Comparison of ENCODE assay signal across 10 cellular contexts in the genomic region with DNA sequence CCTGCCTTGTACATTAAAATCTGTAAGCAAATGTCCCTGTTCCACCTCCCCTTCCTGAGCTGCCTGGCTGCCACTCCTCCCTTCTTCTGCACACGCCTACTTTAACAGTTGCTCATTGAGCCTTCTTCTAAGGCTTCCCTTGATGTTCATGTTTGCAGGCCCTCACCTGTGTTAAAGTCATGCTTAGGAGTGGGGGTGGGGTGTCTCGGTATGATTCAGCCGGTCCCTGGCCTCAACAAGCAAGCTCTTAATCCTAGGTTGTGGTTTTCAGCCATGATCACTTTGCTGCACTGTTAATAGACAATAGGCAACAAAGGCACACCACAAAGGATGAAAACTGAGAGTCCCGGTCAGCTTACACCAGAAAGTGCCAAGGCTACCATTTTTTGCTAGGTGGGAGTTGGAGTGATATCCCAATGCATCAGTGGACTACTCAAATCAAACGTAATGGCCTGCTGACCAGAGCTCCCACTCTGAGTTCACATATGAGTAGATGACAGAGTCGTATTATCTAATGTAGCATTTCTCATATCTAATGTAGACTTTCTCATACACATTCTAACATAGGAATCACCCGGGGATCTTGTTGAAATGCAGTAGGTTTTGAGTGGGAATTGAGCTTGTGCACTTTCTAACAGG. TPM values are rescaled to one million over a fixed set of nuclear protein-coding genes. Genes with fewer than 3 reads are reported as not detected.
DNase-seq lines count a peak whose midpoint lies in the region; ATAC-seq and TF ChIP-seq lines count a peak whose summit lies in the region.
"Had no signal": no experiment of that assay in that cellular context is flagged by ENCODE, and none has a peak within 500 bp of the region (broad histone marks: within the 10 kb centered on the region; RNA-seq: fewer than 3 reads in every experiment).

No MANE protein-coding gene starts in this region.

- peak; percentile 60 for DNase-seq in activated naive CD4-positive, alpha-beta T cell treated with Interleukin-2 at 50 U/mL for 16 hours
- no peak for DNase-seq in activated naive CD4-positive, alpha-beta T cell (lab: John Stamatoyannopoulos, UW)
- DNase-seq in activated T-cell treated with anti-CD3 and anti-CD28 coated beads, Interleukin-2, amount 50 U/mL, for 4 hours, result peak; percentile 40
- no peak for DNase-seq in stimulated activated effector memory CD8-positive, alpha-beta T cell treated with anti-CD3 and anti-CD28 coated beads, Interleukin-12 subunit alpha, Interleukin-12 subunit beta, amount 100 ng/mL, for 72 hours (ENCODE audit: low spot score in 2 of 2)
- no peak for DNase-seq in globus pallidus (ENCODE audit: low spot score)
- no peak for DNase-seq in WTC11 (ENCODE audit: low spot score)
- DNase-seq: NCI-H1105 had no signal

- ATAC-seq in HG03196 (IDR thresholded peaks at IDR 0.05; ENCODE audit: unreplicated experiment) (peak; percentile 57), HG02973 (IDR thresholded peaks at IDR 0.05; ENCODE audit: unreplicated experiment) (no peak), WTC11 (no peak)
- ATAC-seq in activated T-cell treated with anti-CD3 and anti-CD28 coated beads, Interleukin-2, amount 50 U/mL, for 4 hours, result peak; percentile 45 to 73
- peak; percentile 82 for ATAC-seq in stimulated activated effector memory CD8-positive, alpha-beta T cell treated with anti-CD3 and anti-CD28 coated beads, Interleukin-12 subunit alpha, Interleukin-12 subunit beta, amount 100 ng/mL, for 72 hours

- no peaks in the 10 kb centered on the region for H3K27me3 Mint-ChIP-seq in activated T-cell treated with anti-CD3 and anti-CD28 coated beads, Interleukin-2, amount 50 U/mL, for 4 hours (ENCODE audit: low read depth)
- H3K27me3 Mint-ChIP-seq in WTC11 (ENCODE audit: low read depth), result no peaks in the 10 kb centered on the region
- H3K27me3 Mint-ChIP-seq: stimulated activated naive CD8-positive, alpha-beta T cell treated with anti-CD3 and anti-CD28 coated beads, Interleukin-15, Interleukin-2, amounts not matched to agents 100 ng/mL and 50 ng/mL, for 24 hours had no signal

- no peaks in the 10 kb centered on the region for H3K9me3 Mint-ChIP-seq in activated T-cell treated with anti-CD3 and anti-CD28 coated beads, Interleukin-2, amount 50 U/mL, for 4 hours
- H3K9me3 Mint-ChIP-seq in stimulated activated effector memory CD8-positive, alpha-beta T cell treated with anti-CD3 and anti-CD28 coated beads, Interleukin-12 subunit alpha, Interleukin-12 subunit beta, amount 100 ng/mL, for 72 hours, result no peaks in the 10 kb centered on the region
- H3K9me3 Mint-ChIP-seq in WTC11, result no peaks in the 10 kb centered on the region
- H3K9me3 Mint-ChIP-seq: stimulated activated naive CD8-positive, alpha-beta T cell treated with anti-CD3 and anti-CD28 coated beads, Interleukin-15, Interleukin-2, amounts not matched to agents 100 ng/mL and 50 ng/mL, for 24 hours had no signal

- H3K4me3 Mint-ChIP-seq in activated T-cell treated with anti-CD3 and anti-CD28 coated beads, Interleukin-2, amount 50 U/mL, for 4 hours, result no peak overlapping the region
- H3K4me3 Mint-ChIP-seq in stimulated activated effector memory CD8-positive, alpha-beta T cell treated with anti-CD3 and anti-CD28 coated beads, Interleukin-12 subunit alpha, Interleukin-12 subunit beta, amount 100 ng/mL, for 72 hours, result peak overlapping the region; percentile 9
- no peak overlapping the region for H3K4me3 Mint-ChIP-seq in WTC11
- H3K4me3 Mint-ChIP-seq: stimulated activated naive CD8-positive, alpha-beta T cell treated with anti-CD3 and anti-CD28 coated beads, Interleukin-15, Interleukin-2, amounts not matched to agents 100 ng/mL and 50 ng/mL, for 24 hours had no signal

- no peak overlapping the region for H3K27ac Mint-ChIP-seq in stimulated activated effector memory CD8-positive, alpha-beta T cell treated with anti-CD3 and anti-CD28 coated beads, Interleukin-12 subunit alpha, Interleukin-12 subunit beta, amount 100 ng/mL, for 72 hours
- no peak overlapping the region for H3K27ac Mint-ChIP-seq in WTC11
- H3K27ac Mint-ChIP-seq: stimulated activated naive CD8-positive, alpha-beta T cell treated with anti-CD3 and anti-CD28 coated beads, Interleukin-15, Interleukin-2, amounts not matched to agents 100 ng/mL and 50 ng/mL, for 24 hours had no signal

- peaks cover 3% of the 10 kb centered on the region for H3K36me3 Mint-ChIP-seq in activated T-cell treated with anti-CD3 and anti-CD28 coated beads, Interleukin-2, amount 50 U/mL, for 4 hours (ENCODE audit: insufficient read depth)
- no peaks in the 10 kb centered on the region for H3K36me3 Mint-ChIP-seq in stimulated activated effector memory CD8-positive, alpha-beta T cell treated with anti-CD3 and anti-CD28 coated beads, Interleukin-12 subunit alpha, Interleukin-12 subunit beta, amount 100 ng/mL, for 72 hours
- no peaks in the 10 kb centered on the region for H3K36me3 Mint-ChIP-seq in WTC11

- peaks cover 87% of the 10 kb centered on the region for H3K4me1 Mint-ChIP-seq in activated T-cell treated with anti-CD3 and anti-CD28 coated beads, Interleukin-2, amount 50 U/mL, for 4 hours (ENCODE audit: low read depth)
- H3K4me1 Mint-ChIP-seq in stimulated activated effector memory CD8-positive, alpha-beta T cell treated with anti-CD3 and anti-CD28 coated beads, Interleukin-12 subunit alpha, Interleukin-12 subunit beta, amount 100 ng/mL, for 72 hours, result peaks cover 85% of the 10 kb centered on the region
- peaks cover 4% of the 10 kb centered on the region for H3K4me1 Mint-ChIP-seq in WTC11

- TF ChIP-seq CTCF in WTC11 (IDR thresholded peaks at IDR 0.05), result no peak

- CTCF ChIA-PET in WTC11 (lab: Charles Lee), result no interaction called here

- POLR2A ChIA-PET in WTC11 (lab: Charles Lee), result no interaction called here

TF ChIP-seq in WTC11, 78 proteins besides CTCF, POLR2A, EP300 and RAD21:
- no peak for TF ChIP-seq ZNF232 (CRISPR knock-in tag; IDR thresholded peaks at IDR 0.05)
- no peak for TF ChIP-seq FOXJ3 (CRISPR knock-in tag; IDR thresholded peaks at IDR 0.05; ENCODE audit: borderline replicate concordance)
- TF ChIP-seq, protein P1, sequence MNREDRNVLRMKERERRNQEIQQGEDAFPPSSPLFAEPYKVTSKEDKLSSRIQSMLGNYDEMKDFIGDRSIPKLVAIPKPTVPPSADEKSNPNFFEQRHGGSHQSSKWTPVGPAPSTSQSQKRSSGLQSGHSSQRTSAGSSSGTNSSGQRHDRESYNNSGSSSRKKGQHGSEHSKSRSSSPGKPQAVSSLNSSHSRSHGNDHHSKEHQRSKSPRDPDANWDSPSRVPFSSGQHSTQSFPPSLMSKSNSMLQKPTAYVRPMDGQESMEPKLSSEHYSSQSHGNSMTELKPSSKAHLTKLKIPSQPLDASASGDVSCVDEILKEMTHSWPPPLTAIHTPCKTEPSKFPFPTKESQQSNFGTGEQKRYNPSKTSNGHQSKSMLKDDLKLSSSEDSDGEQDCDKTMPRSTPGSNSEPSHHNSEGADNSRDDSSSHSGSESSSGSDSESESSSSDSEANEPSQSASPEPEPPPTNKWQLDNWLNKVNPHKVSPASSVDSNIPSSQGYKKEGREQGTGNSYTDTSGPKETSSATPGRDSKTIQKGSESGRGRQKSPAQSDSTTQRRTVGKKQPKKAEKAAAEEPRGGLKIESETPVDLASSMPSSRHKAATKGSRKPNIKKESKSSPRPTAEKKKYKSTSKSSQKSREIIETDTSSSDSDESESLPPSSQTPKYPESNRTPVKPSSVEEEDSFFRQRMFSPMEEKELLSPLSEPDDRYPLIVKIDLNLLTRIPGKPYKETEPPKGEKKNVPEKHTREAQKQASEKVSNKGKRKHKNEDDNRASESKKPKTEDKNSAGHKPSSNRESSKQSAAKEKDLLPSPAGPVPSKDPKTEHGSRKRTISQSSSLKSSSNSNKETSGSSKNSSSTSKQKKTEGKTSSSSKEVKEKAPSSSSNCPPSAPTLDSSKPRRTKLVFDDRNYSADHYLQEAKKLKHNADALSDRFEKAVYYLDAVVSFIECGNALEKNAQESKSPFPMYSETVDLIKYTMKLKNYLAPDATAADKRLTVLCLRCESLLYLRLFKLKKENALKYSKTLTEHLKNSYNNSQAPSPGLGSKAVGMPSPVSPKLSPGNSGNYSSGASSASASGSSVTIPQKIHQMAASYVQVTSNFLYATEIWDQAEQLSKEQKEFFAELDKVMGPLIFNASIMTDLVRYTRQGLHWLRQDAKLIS (CRISPR knock-in tag; IDR thresholded peaks at IDR 0.05; ENCODE audit: borderline replicate concordance), result no peak
- no peak for TF ChIP-seq ZNF416 (CRISPR knock-in tag; IDR thresholded peaks at IDR 0.05)
- TF ChIP-seq, protein P2, sequence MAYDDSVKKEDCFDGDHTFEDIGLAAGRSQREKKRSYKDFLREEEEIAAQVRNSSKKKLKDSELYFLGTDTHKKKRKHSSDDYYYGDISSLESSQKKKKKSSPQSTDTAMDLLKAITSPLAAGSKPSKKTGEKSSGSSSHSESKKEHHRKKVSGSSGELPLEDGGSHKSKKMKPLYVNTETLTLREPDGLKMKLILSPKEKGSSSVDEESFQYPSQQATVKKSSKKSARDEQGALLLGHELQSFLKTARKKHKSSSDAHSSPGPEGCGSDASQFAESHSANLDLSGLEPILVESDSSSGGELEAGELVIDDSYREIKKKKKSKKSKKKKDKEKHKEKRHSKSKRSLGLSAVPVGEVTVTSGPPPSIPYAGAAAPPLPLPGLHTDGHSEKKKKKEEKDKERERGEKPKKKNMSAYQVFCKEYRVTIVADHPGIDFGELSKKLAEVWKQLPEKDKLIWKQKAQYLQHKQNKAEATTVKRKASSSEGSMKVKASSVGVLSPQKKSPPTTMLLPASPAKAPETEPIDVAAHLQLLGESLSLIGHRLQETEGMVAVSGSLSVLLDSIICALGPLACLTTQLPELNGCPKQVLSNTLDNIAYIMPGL (CRISPR knock-in tag; IDR thresholded peaks at IDR 0.05), result no peak
- TF ChIP-seq TEAD4 (CRISPR knock-in tag; IDR thresholded peaks at IDR 0.05), result no peak
- TF ChIP-seq, protein P3, sequence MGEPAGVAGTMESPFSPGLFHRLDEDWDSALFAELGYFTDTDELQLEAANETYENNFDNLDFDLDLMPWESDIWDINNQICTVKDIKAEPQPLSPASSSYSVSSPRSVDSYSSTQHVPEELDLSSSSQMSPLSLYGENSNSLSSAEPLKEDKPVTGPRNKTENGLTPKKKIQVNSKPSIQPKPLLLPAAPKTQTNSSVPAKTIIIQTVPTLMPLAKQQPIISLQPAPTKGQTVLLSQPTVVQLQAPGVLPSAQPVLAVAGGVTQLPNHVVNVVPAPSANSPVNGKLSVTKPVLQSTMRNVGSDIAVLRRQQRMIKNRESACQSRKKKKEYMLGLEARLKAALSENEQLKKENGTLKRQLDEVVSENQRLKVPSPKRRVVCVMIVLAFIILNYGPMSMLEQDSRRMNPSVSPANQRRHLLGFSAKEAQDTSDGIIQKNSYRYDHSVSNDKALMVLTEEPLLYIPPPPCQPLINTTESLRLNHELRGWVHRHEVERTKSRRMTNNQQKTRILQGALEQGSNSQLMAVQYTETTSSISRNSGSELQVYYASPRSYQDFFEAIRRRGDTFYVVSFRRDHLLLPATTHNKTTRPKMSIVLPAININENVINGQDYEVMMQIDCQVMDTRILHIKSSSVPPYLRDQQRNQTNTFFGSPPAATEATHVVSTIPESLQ (CRISPR knock-in tag; IDR thresholded peaks at IDR 0.05), result no peak

RNA-seq across cellular contexts. Expression of a gene that starts 38.2 kb away (rescaled TPM):
- 1 to 10 TPM; 5.2 to 5.6 (median 5.5) TPM for total RNA-seq in activated T-cell treated with anti-CD3 and anti-CD28 coated beads, Interleukin-2, amount 50 U/mL, for 4 hours
- total RNA-seq in WTC11 (2021), result 48.5 to 55.4 TPM (median 51.8 TPM) in 3 replicates

Comparison
In these comparisons a context has a peak if more than half of its experiments do, and no peak if none do; other contexts are left out.
1. DNase-seq: peak in activated naive CD4-positive, alpha-beta T cell treated with Interleukin-2 at 50 U/mL for 16 hours (single experiment) and activated T-cell treated with anti-CD3 and anti-CD28 coated beads, Interleukin-2, amount 50 U/mL, for 4 hours (single experiment); none in activated naive CD4-positive, alpha-beta T cell (0 of 4), stimulated activated effector memory CD8-positive, alpha-beta T cell treated with anti-CD3 and anti-CD28 coated beads, Interleukin-12 subunit alpha, Interleukin-12 subunit beta, amount 100 ng/mL, for 72 hours (0 of 2), globus pallidus (single experiment) and WTC11 (single experiment).
2. ATAC-seq: peak in HG03196 (single experiment), activated T-cell treated with anti-CD3 and anti-CD28 coated beads, Interleukin-2, amount 50 U/mL, for 4 hours (2 of 2) and stimulated activated effector memory CD8-positive, alpha-beta T cell treated with anti-CD3 and anti-CD28 coated beads, Interleukin-12 subunit alpha, Interleukin-12 subunit beta, amount 100 ng/mL, for 72 hours (single experiment); none in HG02973 (single experiment) and WTC11 (single experiment).